In genomic region chr11:63494936-63495335, GRCh38 we compare ENCODE assay signal across 26 cellular contexts. TPM values are rescaled to one million over a fixed set of nuclear protein-coding genes. Genes with fewer than 3 reads are reported as not detected.
DNase-seq lines count a peak whose midpoint lies in the region; ATAC-seq, FAIRE-seq and TF ChIP-seq lines count a peak whose summit lies in the region.
"Had no signal": no experiment of that assay in that cellular context is flagged by ENCODE, and none has a peak within 500 bp of the region (broad histone marks: within the 10 kb centered on the region; RNA-seq: fewer than 3 reads in every experiment).

No MANE protein-coding gene starts in this region.

- peak; percentile 59 for DNase-seq in LNCaP clone FGC (ENCODE audit: low read depth)
- DNase-seq in K562 (ENCODE audit: extremely low read depth in 1 of 4, low spot score in 3 of 4): no peak
- peak; percentile 69 for DNase-seq in myocyte (ENCODE audit: low read depth)
- DNase-seq in NCI-H2029 treated with DMSO at 0.1 percent for 48 hours (lab: John Stamatoyannopoulos, UW): no peak
- DNase-seq in occipital lobe (lab: John Stamatoyannopoulos, UW): no peak
- DNase-seq: BE2C; Caco-2; CD4-positive, CD25-positive, alpha-beta regulatory T cell; DMS 273 treated with DMSO at 0.1 percent for 48 hours; DMS79 treated with DMSO at 0.1 percent for 48 hours; H9; HFFc6; KBM-7; NCI-H1105; NCI-H146; NCI-H2029; NCI-H2171; NCI-H345; NCI-H524 treated with DMSO at 0.1 percent for 48 hours; NCI-H82; OCI-M1 had no signal

- ATAC-seq in K562 (no peak), HG03457 (IDR thresholded peaks at IDR 0.05; ENCODE audit: unreplicated experiment) (no peak)

- H3K36me3 ChIP-seq in K562 (ENCODE audit: control insufficient read depth, insufficient read depth, low read length) (no peaks in the 10 kb centered on the region), subcutaneous abdominal adipose tissue (ENCODE audit: control insufficient read depth in 5 of 5, insufficient read depth in 5 of 5, low read length in 5 of 5) (no peaks in the 10 kb centered on the region)
- H3K36me3 ChIP-seq: BE2C, SJSA1 had no signal

- H3K9me3 ChIP-seq in K562 (replicated peaks; ENCODE audit: control insufficient read depth, insufficient read depth, low read depth, low read length): peaks cover 10% of the 10 kb centered on the region; the same call in 1 of the 2 replicates
- peaks cover 0 to 4% (median 2%) of the 10 kb centered on the region in 5 donors for H3K9me3 ChIP-seq in subcutaneous abdominal adipose tissue (ENCODE audit: control insufficient read depth in 5 of 5, low read length in 5 of 5)
- H3K9me3 ChIP-seq: BE2C had no signal

- BruUV-seq in K562 (replicated peaks; lab: Mats Ljungman, UMichigan): no TSS peak

- H4K20me1 ChIP-seq in K562 (replicated peaks; ENCODE audit: control insufficient read depth, insufficient read depth, low read length): no peaks in the 10 kb centered on the region

- TF ChIP-seq POLR2A in K562 (conservative IDR thresholded peaks at IDR 0.05): no peak

- TF ChIP-seq CTCF in LNCaP clone FGC (IDR thresholded peaks at IDR 0.05; ENCODE audit: control insufficient read depth, extremely low read depth, insufficient read depth) (no peak), K562 (IDR thresholded peaks at IDR 0.05 in 2 of 3, conservative IDR thresholded peaks at IDR 0.05 in 1 of 3; ENCODE audit: insufficient read depth in 2 of 3, low read depth in 1 of 3, low read length in 3 of 3) (no peak)

- in situ Hi-C loops in K562 (cut with MboI): no loop called here

- CTCF ChIA-PET in K562 (lab: Yijun Ruan, JAX; ENCODE audit: low intra/inter-chr PET ratio): no interaction called here

- no peak for FAIRE-seq in K562 (lab: Jason Lieb, UNC)
- FAIRE-seq: RCC 7860 had no signal

- H3K79me2 ChIP-seq in K562 (ENCODE audit: control insufficient read depth, insufficient read depth, low read length): no peaks in the 10 kb centered on the region

- H3K9ac ChIP-seq in K562 (ENCODE audit: insufficient read depth in 1 of 2, low read depth in 2 of 2, low read length in 2 of 2) (no peak overlapping the region), subcutaneous abdominal adipose tissue (ENCODE audit: low read length in 5 of 5) (peak overlapping the region in 1 of 5 donors; percentile 32)

- no peak overlapping the region for H3K27ac ChIP-seq in K562 (ENCODE audit: extremely low read depth, low read depth, low read length)
- H3K27ac ChIP-seq in subcutaneous abdominal adipose tissue (ENCODE audit: low read depth, low read length): peak overlapping the region; percentile 73
- H3K27ac ChIP-seq: SJSA1 had no signal

- no peak overlapping the region for H3K4me2 ChIP-seq in K562 (ENCODE audit: insufficient read depth, low read length)

- H2AFZ ChIP-seq in K562 (ENCODE audit: low read depth, low read length): no peak overlapping the region

- TF ChIP-seq RAD21 in K562 (CRISPR knock-in tag; conservative IDR thresholded peaks at IDR 0.05 in 1 of 2, IDR thresholded peaks at IDR 0.05 in 1 of 2): no peak

- no peaks in the 10 kb centered on the region for H3K27me3 ChIP-seq in K562 (ENCODE audit: control insufficient read depth in 2 of 2, insufficient read depth in 2 of 2, low read length in 2 of 2)
- H3K27me3 ChIP-seq in subcutaneous abdominal adipose tissue (ENCODE audit: control insufficient read depth in 5 of 5, insufficient read depth in 4 of 5, low read length in 5 of 5): no peaks in the 10 kb centered on the region
- H3K27me3 ChIP-seq: SJSA1 had no signal

- H3K4me3 ChIP-seq in LNCaP clone FGC (ENCODE audit: low read depth, low read length): no peak overlapping the region
- H3K4me3 ChIP-seq in K562: no peak overlapping the region
- no peak overlapping the region for H3K4me3 ChIP-seq in subcutaneous abdominal adipose tissue (ENCODE audit: low read depth in 1 of 5, low read length in 5 of 5)
- H3K4me3 ChIP-seq: SJSA1 had no signal

- 30% methylated on average over 5 of the region's 5 CpGs for WGBS in K562 (ENCODE audit: insufficient coverage, low coverage, missing lambda C conversion rate)

- H3K4me1 ChIP-seq in K562 (replicated peaks in 1 of 2; ENCODE audit: control insufficient read depth in 2 of 2, insufficient read depth in 2 of 2, low read length in 2 of 2) (peaks cover 8 to 9% of the 10 kb centered on the region in 2 experiments; a peak in 3 of 5 replicates), subcutaneous abdominal adipose tissue (ENCODE audit: control insufficient read depth in 5 of 5, insufficient read depth in 5 of 5, low read length in 5 of 5) (peaks cover 0 to 55% (median 29%) of the 10 kb centered on the region in 5 donors)
- H3K4me1 ChIP-seq: BE2C had no signal

- intact Hi-C loops in K562 (cut with micrococcal nuclease): no loop called here

- H3K9me1 ChIP-seq in K562 (ENCODE audit: control insufficient read depth, insufficient read depth, low read length): no peaks in the 10 kb centered on the region

- POLR2A ChIA-PET in K562 (lab: Yijun Ruan, JAX): interaction anchor here (0.5 to 1.5 kb wide), 5 partner anchors 9 to 265 kb away, joined by 3 to 6 read pairs (median 3); no protein-coding TSS in a partner anchor

- no peak for TF ChIP-seq EP300 in K562 (IDR thresholded peaks at IDR 0.05; ENCODE audit: low read length)

RNA-seq across cellular contexts. Expression of gene PLAAT5, which starts 4.0 kb away (rescaled TPM):
- total RNA-seq in K562 (2011; cell fraction: chromatin; rRNA removed; ENCODE audit: low replicate concordance): not detected in 2 replicates
- total RNA-seq in K562 (2011; cell fraction: nucleolus; rRNA removed): not detected in 2 replicates
- not detected in 2 replicates for total RNA-seq in K562 (2011; cell fraction: nucleoplasm; rRNA removed)
- total RNA-seq in K562 (2014; rRNA removed): not detected in 2 replicates
- not detected in 2 replicates for total RNA-seq in K562 (2014; rRNA removed; fragmentation: Illumina TruSeq; extraction: Trizol)
- total RNA-seq in K562 (2015; rRNA removed; fragmentation: Illumina TruSeq; extraction: Trizol): not detected in 2 replicates
- not detected in 2 replicates for total RNA-seq in K562 (2021)
- not detected in 2 replicates for polyA plus RNA-seq in K562 (2011; rRNA removed)
- not detected in 2 replicates for polyA plus RNA-seq in K562 (2011; cell fraction: cytosol; rRNA removed)
- not detected in 2 replicates for polyA plus RNA-seq in K562 (2011; cell fraction: nucleus; rRNA removed)
- polyA plus RNA-seq in K562 (2012): 0.05 TPM in 1 of 2 replicates, not detected in the other
- not detected in 2 replicates for polyA plus RNA-seq in K562 (2014; fragmentation: Illumina TruSeq; extraction: Trizol)
- polyA plus RNA-seq in K562 (2014; fragmentation: Nextera tagmentation; extraction: Ambion mirVana): not detected
- not detected in 2 replicates for polyA plus RNA-seq in K562 (2014; rRNA removed)
- polyA minus RNA-seq in K562 (2011; rRNA and poly(A)+ RNA removed): not detected in 2 replicates
- polyA minus RNA-seq in K562 (2011; cell fraction: cytosol; rRNA and poly(A)+ RNA removed): not detected in 2 replicates
- not detected in 2 replicates for polyA minus RNA-seq in K562 (2011; cell fraction: nucleus; rRNA and poly(A)+ RNA removed)
- total RNA-seq in myocyte: 0.52 and 2.8 TPM in 2 replicates
- 0.33 TPM for polyA plus RNA-seq in myocyte (2012)
- 3.1 TPM for total RNA-seq in occipital lobe
- total RNA-seq: A673, HFFc6 had no signal
- polyA plus RNA-seq: CD4-positive, CD25-positive, alpha-beta regulatory T cell had no signal

RNA-seq across cellular contexts. Expression of gene LGALS12, which starts 10.9 kb away (rescaled TPM):
- total RNA-seq in K562 (2011; cell fraction: chromatin; rRNA removed; ENCODE audit: low replicate concordance): 1.3 and 4.1 TPM in 2 replicates
- total RNA-seq in K562 (2011; cell fraction: nucleolus; rRNA removed): 1.4 and 3.0 TPM in 2 replicates
- total RNA-seq in K562 (2011; cell fraction: nucleoplasm; rRNA removed): 1.6 and 1.9 TPM in 2 replicates
- total RNA-seq in K562 (2014; rRNA removed) (5.1 TPM in 2 replicates), K562 (2014; rRNA removed; fragmentation: Illumina TruSeq; extraction: Trizol) (2.2 and 2.9 TPM in 2 replicates), K562 (2015; rRNA removed; fragmentation: Illumina TruSeq; extraction: Trizol) (4.7 and 5.2 TPM in 2 replicates), K562 (2021) (4.5 and 5.1 TPM in 2 replicates), myocyte (0.08 and 0.16 TPM in 2 replicates), occipital lobe (not detected)
- polyA plus RNA-seq in K562 (2011; rRNA removed) (8.0 and 9.5 TPM in 2 replicates), K562 (2014; fragmentation: Illumina TruSeq; extraction: Trizol) (5.0 and 5.7 TPM in 2 replicates), K562 (2014; fragmentation: Nextera tagmentation; extraction: Ambion mirVana) (under 1 TPM; 0.66 to 0.99 TPM), K562 (2014; rRNA removed) (3.6 and 5.2 TPM in 2 replicates)
- 11.8 and 13.9 TPM in 2 replicates for polyA plus RNA-seq in K562 (2011; cell fraction: cytosol; rRNA removed)
- 6.9 and 7.5 TPM in 2 replicates for polyA plus RNA-seq in K562 (2011; cell fraction: nucleus; rRNA removed)
- polyA plus RNA-seq in K562 (2012): 5.1 and 15.0 TPM in 2 replicates
- polyA minus RNA-seq in K562 (2011; rRNA and poly(A)+ RNA removed): 3.5 and 4.7 TPM in 2 replicates
- 2.7 and 3.4 TPM in 2 replicates for polyA minus RNA-seq in K562 (2011; cell fraction: cytosol; rRNA and poly(A)+ RNA removed)
- polyA minus RNA-seq in K562 (2011; cell fraction: nucleus; rRNA and poly(A)+ RNA removed): 2.6 and 2.9 TPM in 2 replicates
- polyA plus RNA-seq in myocyte (2012): 0.06 TPM
- total RNA-seq: A673, Caco-2, HFFc6 had no signal
- polyA plus RNA-seq: CD4-positive, CD25-positive, alpha-beta regulatory T cell had no signal

RNA-seq across cellular contexts. Expression of gene PLAAT4, which starts 41.7 kb away (rescaled TPM):
- not detected in 2 replicates for total RNA-seq in K562 (2011; cell fraction: chromatin; rRNA removed; ENCODE audit: low replicate concordance)
- total RNA-seq in K562 (2011; cell fraction: nucleolus; rRNA removed): 0.67 TPM in 1 of 2 replicates, not detected in the other
- total RNA-seq in K562 (2011; cell fraction: nucleoplasm; rRNA removed): 0.51 TPM in 1 of 2 replicates, not detected in the other
- total RNA-seq in K562 (2014; rRNA removed) (0.37 TPM in 1 of 2 replicates, not detected in the other), K562 (2014; rRNA removed; fragmentation: Illumina TruSeq; extraction: Trizol) (0.99 and 1.0 TPM in 2 replicates), K562 (2015; rRNA removed; fragmentation: Illumina TruSeq; extraction: Trizol) (2.0 and 3.0 TPM in 2 replicates), K562 (2021) (0.80 and 1.2 TPM in 2 replicates), myocyte (15.8 and 20.4 TPM in 2 replicates), occipital lobe (2.3 TPM)
- polyA plus RNA-seq in K562 (2011; rRNA removed) (0.43 and 0.54 TPM in 2 replicates), K562 (2014; fragmentation: Illumina TruSeq; extraction: Trizol) (1.1 and 1.3 TPM in 2 replicates), K562 (2014; fragmentation: Nextera tagmentation; extraction: Ambion mirVana) (1 to 10 TPM; 1.2 to 2.1 TPM), K562 (2014; rRNA removed) (0.57 and 1.7 TPM in 2 replicates)
- polyA plus RNA-seq in K562 (2011; cell fraction: cytosol; rRNA removed): 0.19 and 0.60 TPM in 2 replicates
- polyA plus RNA-seq in K562 (2011; cell fraction: nucleus; rRNA removed): 0.20 and 0.47 TPM in 2 replicates
- polyA plus RNA-seq in K562 (2012): 2.3 and 7.2 TPM in 2 replicates
- 0.84 TPM in 1 of 2 replicates, not detected in the other for polyA minus RNA-seq in K562 (2011; rRNA and poly(A)+ RNA removed)
- polyA minus RNA-seq in K562 (2011; cell fraction: cytosol; rRNA and poly(A)+ RNA removed): 1.2 TPM in 1 of 2 replicates, not detected in the other
- not detected in 2 replicates for polyA minus RNA-seq in K562 (2011; cell fraction: nucleus; rRNA and poly(A)+ RNA removed)
- polyA plus RNA-seq in myocyte (2012): 29.2 TPM

Comparison
In these comparisons a context has a peak if more than half of its experiments do, and no peak if none do; other contexts are left out.
1. DNase-seq: peak in LNCaP clone FGC (single experiment) and myocyte (single experiment); none in K562 (0 of 4), NCI-H2029 treated with DMSO at 0.1 percent for 48 hours (single experiment) and occipital lobe (single experiment).